In genomic region chr9:74940600-74940999, GRCh38 we compare ENCODE assay signal across 15 cellular contexts. TPM values are rescaled to one million over a fixed set of nuclear protein-coding genes. Genes with fewer than 3 reads are reported as not detected.
DNase-seq lines count a peak whose midpoint lies in the region; TF ChIP-seq lines count a peak whose summit lies in the region.
"Had no signal": no experiment of that assay in that cellular context is flagged by ENCODE, and none has a peak within 500 bp of the region (broad histone marks: within the 10 kb centered on the region; RNA-seq: fewer than 3 reads in every experiment).

No MANE protein-coding gene starts in this region.

- H3K4me3 ChIP-seq in fibroblast of villous mesenchyme (ENCODE audit: low read depth, low read length) = no peak overlapping the region
- H3K4me3 ChIP-seq in tibial artery = no peak overlapping the region
- H3K4me3 ChIP-seq: vagina had no signal

- TF ChIP-seq CTCF in fibroblast of villous mesenchyme (IDR thresholded peaks at IDR 0.05; ENCODE audit: insufficient read depth, low read depth, low read length) = peak; percentile 23
- no peak for TF ChIP-seq CTCF in tibial artery (IDR thresholded peaks at IDR 0.05)

- DNase-seq in A172 (ENCODE audit: low spot score) (peak; percentile 34), HCEC 1CT (peak; percentile 30), RKO (ENCODE audit: low spot score) (peak; percentile 86), fibroblast of villous mesenchyme (ENCODE audit: low read depth) (peak; percentile 28), germinal center (ENCODE audit: low spot score) (no peak), COR-L47 (lab: John Stamatoyannopoulos, UW) (no peak), tibial artery (no peak)
- DNase-seq in activated CD8-positive, alpha-beta memory T cell treated with anti-CD3 and anti-CD28 coated beads, Interleukin-2, amount 50 U/mL, for 4 hours = no peak
- DNase-seq: activated CD4-positive, alpha-beta T cell treated with anti-CD3 and anti-CD28 coated beads for 36 hours; activated gamma-delta T cell treated with Interleukin-2 at 50 U/mL for 16 hours; AML-193; foreskin melanocyte; left cardiac atrium; NCI-H526 had no signal

- no peaks in the 10 kb centered on the region for H3K27me3 ChIP-seq in tibial artery
- H3K27me3 ChIP-seq: vagina had no signal

- no peaks in the 10 kb centered on the region for H3K4me1 ChIP-seq in tibial artery
- H3K4me1 ChIP-seq: vagina had no signal

- H3K36me3 ChIP-seq in tibial artery = no peaks in the 10 kb centered on the region
- H3K36me3 ChIP-seq: vagina had no signal

- H3K9me3 ChIP-seq in tibial artery = no peaks in the 10 kb centered on the region
- H3K9me3 ChIP-seq: vagina had no signal

- no peak overlapping the region for H3K27ac ChIP-seq in tibial artery
- H3K27ac ChIP-seq: vagina had no signal

- intact Hi-C loops in tibial artery (cut with DNase I; ENCODE audit: low total_unique reads) = no loop called here

RNA-seq across cellular contexts. Expression of gene C9orf40, which starts 12.1 kb away (rescaled TPM):
- 8.9 and 9.7 TPM in 2 replicates for total RNA-seq in A172 (2014; rRNA removed; shearing (Covaris generic))
- 6.8 and 8.6 TPM in 2 replicates for total RNA-seq in fibroblast of villous mesenchyme

RNA-seq across cellular contexts. Expression of gene TRPM6, which starts 52.9 kb away (rescaled TPM):
- total RNA-seq in A172 (2014; rRNA removed; shearing (Covaris generic)) = 0.05 and 0.17 TPM in 2 replicates
- under 0.01 TPM in 2 replicates for total RNA-seq in fibroblast of villous mesenchyme

Comparison
In these comparisons a context has a peak if more than half of its experiments do, and no peak if none do; other contexts are left out.
1. DNase-seq: peak in A172 (single experiment), HCEC 1CT (single experiment), RKO (single experiment) and fibroblast of villous mesenchyme (single experiment); none in germinal center (single experiment), activated CD8-positive, alpha-beta memory T cell treated with anti-CD3 and anti-CD28 coated beads, Interleukin-2, amount 50 U/mL, for 4 hours (single experiment), COR-L47 (single experiment) and tibial artery (0 of 2).